In genomic region chr4:182916483-182917181, GRCh38 we compare ENCODE assay signal across 8 cellular contexts. TPM values are rescaled to one million over a fixed set of nuclear protein-coding genes. Genes with fewer than 3 reads are reported as not detected.
DNase-seq lines count a peak whose midpoint lies in the region; ATAC-seq lines count a peak whose summit lies in the region.

No MANE protein-coding gene starts in this region.

- H3K27ac Mint-ChIP-seq in T-helper 17 cell, result peak overlapping the region; percentile 91
- peak overlapping the region; percentile 89 for H3K27ac Mint-ChIP-seq in central memory CD8-positive, alpha-beta T cell (ENCODE audit: low read depth)

- H3K4me1 Mint-ChIP-seq in T-helper 17 cell, result peaks cover 36% of the 10 kb centered on the region
- H3K4me1 Mint-ChIP-seq in central memory CD8-positive, alpha-beta T cell, result peaks cover 52% of the 10 kb centered on the region

- intact Hi-C loops in left colon (cut with DNase I, micrococcal nuclease), result no loop called here

- H3K9me3 ChIP-seq in T-helper 17 cell (ENCODE audit: control insufficient read depth, low read length, poor library complexity, severe bottlenecking), result no peaks in the 10 kb centered on the region

- peaks cover 8% of the 10 kb centered on the region for H3K36me3 Mint-ChIP-seq in T-helper 17 cell (ENCODE audit: low read depth)
- peaks cover 22% of the 10 kb centered on the region for H3K36me3 Mint-ChIP-seq in central memory CD8-positive, alpha-beta T cell (ENCODE audit: insufficient read depth)

- ATAC-seq in GM21447 (IDR thresholded peaks at IDR 0.05; ENCODE audit: unreplicated experiment) (peak; percentile 30), T-helper 17 cell (peak; percentile 11), left colon (peak; percentile 64)
- peak; percentile 7 for ATAC-seq in central memory CD8-positive, alpha-beta T cell (replicated peaks; ENCODE audit: extremely low read depth, poor library complexity, severe bottlenecking)

- DNase-seq in Daoy (ENCODE audit: low read depth) (peak; percentile 63), HT1080 (ENCODE audit: low read depth) (peak; percentile 61), T-helper 17 cell (peak in 1 of 3 donors; percentile 7), left colon (peak; percentile 70 to 71), pons (ENCODE audit: low spot score) (no peak)
- no peak for DNase-seq in central memory CD8-positive, alpha-beta T cell (ENCODE audit: low spot score in 2 of 2)
- peak; percentile 43 for DNase-seq in stimulated activated CD4-positive, alpha-beta T cell treated with anti-CD3 and anti-CD28 coated beads, Interleukin-4, amount 100 ng/mL, for 1 hour

- H3K4me3 Mint-ChIP-seq in T-helper 17 cell, result peak overlapping the region; percentile 89
- peak overlapping the region; percentile 75 for H3K4me3 Mint-ChIP-seq in central memory CD8-positive, alpha-beta T cell

- no peaks in the 10 kb centered on the region for H3K27me3 Mint-ChIP-seq in T-helper 17 cell
- H3K27me3 Mint-ChIP-seq in central memory CD8-positive, alpha-beta T cell, result no peaks in the 10 kb centered on the region

- H3K9me3 Mint-ChIP-seq in central memory CD8-positive, alpha-beta T cell, result no peaks in the 10 kb centered on the region

RNA-seq across cellular contexts. Expression of gene DCTD, which starts 0.6 kb away (rescaled TPM):
- 38.3 and 51.5 TPM in 2 replicates for total RNA-seq in Daoy (2014; rRNA removed; shearing (Covaris generic))
- total RNA-seq in HT1080 (2014; rRNA removed; shearing (Covaris generic)), result 99.3 and 113 TPM in 2 replicates
- 146 and 152 TPM in 2 replicates for polyA plus RNA-seq in HT1080 (2015; cell fraction: cytosol; rRNA removed)
- 88.2 and 98.4 TPM in 2 replicates for polyA plus RNA-seq in HT1080 (2015; cell fraction: nucleus; rRNA removed)
- total RNA-seq in T-helper 17 cell, result 10 to 100 TPM; 50.4 to 55.5 TPM
- 10 to 100 TPM; 41.8 to 65.8 TPM for total RNA-seq in left colon

Comparison
In these comparisons a context has a peak if more than half of its experiments do, and no peak if none do; other contexts are left out.
1. DNase-seq: peak in Daoy (single experiment), HT1080 (single experiment), left colon (2 of 2) and stimulated activated CD4-positive, alpha-beta T cell treated with anti-CD3 and anti-CD28 coated beads, Interleukin-4, amount 100 ng/mL, for 1 hour (single experiment); none in central memory CD8-positive, alpha-beta T cell (0 of 2) and pons (single experiment).
2. ATAC-seq: peak in every context shown above with its lines; median percentile 64 in left colon; 30 in GM21447; 11 in T-helper 17 cell; 7 in central memory CD8-positive, alpha-beta T cell.